ENCODE assay signal across 27 cellular contexts in the genomic region with DNA sequence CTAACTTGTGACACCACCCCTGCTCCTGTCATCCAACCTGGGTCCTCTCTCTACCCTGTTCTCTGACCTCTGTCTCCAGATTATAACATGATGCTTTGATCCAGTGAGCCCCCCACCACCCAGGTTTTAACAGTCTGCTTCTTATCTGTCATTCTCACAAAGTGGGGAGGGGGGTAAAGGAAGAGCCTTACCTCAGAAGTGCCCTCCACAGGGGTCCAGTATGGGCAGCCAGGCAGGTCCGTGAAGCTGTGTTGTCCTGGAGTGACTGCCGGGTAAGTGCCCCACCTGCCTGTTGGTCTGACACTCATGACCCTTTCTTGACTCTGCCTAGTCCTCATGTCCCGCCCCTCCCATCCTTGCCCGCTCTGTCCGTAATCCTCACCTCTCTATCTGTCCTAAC. TPM values are rescaled to one million over a fixed set of nuclear protein-coding genes. Genes with fewer than 3 reads are reported as not detected.
DNase-seq lines count a peak whose midpoint lies in the region; FAIRE-seq and TF ChIP-seq lines count a peak whose summit lies in the region.
"Had no signal": no experiment of that assay in that cellular context is flagged by ENCODE, and none has a peak within 500 bp of the region (broad histone marks: within the 10 kb centered on the region; RNA-seq: fewer than 3 reads in every experiment).

No MANE protein-coding gene starts in this region.

- H4K8ac ChIP-seq in mesenchymal stem cell (ENCODE audit: low read length), result no peak overlapping the region

- no peaks in the 10 kb centered on the region for H3K9me3 ChIP-seq in mesenchymal stem cell (ENCODE audit: control insufficient read depth, low read length)
- no peaks in the 10 kb centered on the region for H3K9me3 ChIP-seq in stomach smooth muscle (ENCODE audit: control insufficient read depth in 2 of 2, low read length in 2 of 2)
- H3K9me3 ChIP-seq in small intestine (ENCODE audit: control insufficient read depth, low read depth), result no peaks in the 10 kb centered on the region
- H3K9me3 ChIP-seq: gastrocnemius medialis, lower lobe of right lung, spleen had no signal

- no peak overlapping the region for H3K23ac ChIP-seq in mesenchymal stem cell (ENCODE audit: low read length in 2 of 2)

- no peak overlapping the region for H2BK120ac ChIP-seq in mesenchymal stem cell (ENCODE audit: low read depth, low read length)

- 82% methylated on average over 5 of the region's 5 CpGs for WGBS in mesenchymal stem cell
- WGBS in small intestine, 3 donors, result 75 to 86% (median 79%) methylated on average over 5 of the region's 5 CpGs

- H3K4me2 ChIP-seq in mesenchymal stem cell (ENCODE audit: low read length, poor library complexity, severe bottlenecking), result no peak overlapping the region

- H3K4me1 ChIP-seq in mesenchymal stem cell (ENCODE audit: control insufficient read depth, insufficient read depth, low read depth, low read length) (peaks cover 29% of the 10 kb centered on the region), stomach smooth muscle (ENCODE audit: control insufficient read depth, insufficient read depth, low read length) (peaks cover 54% of the 10 kb centered on the region), small intestine (ENCODE audit: control insufficient read depth in 2 of 2, insufficient read depth in 1 of 2, low read depth in 1 of 2, low read length in 1 of 2) (peaks cover 0 to 5% of the 10 kb centered on the region in 2 donors)

- no peak overlapping the region for H2BK12ac ChIP-seq in mesenchymal stem cell (ENCODE audit: low read length in 2 of 2)

- FAIRE-seq in small intestine (lab: Jason Lieb, UNC), result no peak
- FAIRE-seq: colon, GM12892, H54 had no signal

- H3K4ac ChIP-seq in mesenchymal stem cell (ENCODE audit: low read depth in 1 of 2, low read length in 2 of 2), result no peak overlapping the region

- H3K79me1 ChIP-seq in mesenchymal stem cell (replicated peaks; ENCODE audit: low read length, poor library complexity, severe bottlenecking), result peaks cover 7% of the 10 kb centered on the region

- CTCF ChIA-PET in RWPE1 (lab: Yijun Ruan, JAX), result interaction anchor here (0.6 to 0.9 kb wide), 2 partner anchors 108 to 244 kb away, joined by 5 to 10 read pairs; no protein-coding TSS in a partner anchor

- H3K36me3 ChIP-seq in H7 (replicated peaks; ENCODE audit: control insufficient read depth, insufficient read depth, low read length) (no peaks in the 10 kb centered on the region), mesenchymal stem cell (ENCODE audit: control insufficient read depth in 1 of 2, insufficient read depth in 2 of 2, low read depth in 1 of 2, low read length in 2 of 2) (peaks cover 11 to 18% of the 10 kb centered on the region in 2 experiments), stomach smooth muscle (ENCODE audit: control insufficient read depth in 2 of 2, insufficient read depth in 2 of 2, low read length in 2 of 2) (peaks cover 4 to 6% of the 10 kb centered on the region in 2 donors), small intestine (ENCODE audit: control insufficient read depth in 2 of 2, insufficient read depth in 2 of 2, low read length in 2 of 2) (peaks cover 0 to 1% of the 10 kb centered on the region in 2 donors)
- H3K36me3 ChIP-seq: gastrocnemius medialis had no signal

- H3K9ac ChIP-seq in mesenchymal stem cell (ENCODE audit: low read length) (peak overlapping the region; percentile 58), stomach smooth muscle (ENCODE audit: low read length in 2 of 2) (no peak overlapping the region)

- no peak for TF ChIP-seq CTCF in RWPE1 (conservative IDR thresholded peaks at IDR 0.05; ENCODE audit: low read depth)

- POLR2A ChIA-PET in RWPE1 (lab: Yijun Ruan, JAX; ENCODE audit: low non-redundant PET), result no interaction called here

- H3K14ac ChIP-seq in mesenchymal stem cell (ENCODE audit: low read length in 2 of 2), result no peak overlapping the region

- H3K4me3 ChIP-seq in H7 (ENCODE audit: insufficient read depth, low read depth, low read length) (no peak overlapping the region), mesenchymal stem cell (ENCODE audit: insufficient read depth in 1 of 2, low read depth in 1 of 2, low read length in 2 of 2) (no peak overlapping the region), stomach smooth muscle (ENCODE audit: low read length in 2 of 2) (peak overlapping the region in 1 of 2 donors; percentile 52), small intestine (ENCODE audit: low read depth in 1 of 2, low read length in 2 of 2) (no peak overlapping the region)
- H3K4me3 ChIP-seq: gastrocnemius medialis, lower lobe of right lung, spleen had no signal

- no peaks in the 10 kb centered on the region for H3K27me3 ChIP-seq in H7 (ENCODE audit: control insufficient read depth, insufficient read depth, low read length)
- H3K27me3 ChIP-seq in mesenchymal stem cell (ENCODE audit: control insufficient read depth in 1 of 2, insufficient read depth in 1 of 2, low read length in 2 of 2), result no peaks in the 10 kb centered on the region
- H3K27me3 ChIP-seq in stomach smooth muscle (ENCODE audit: control insufficient read depth in 1 of 2, insufficient read depth in 2 of 2, low read length in 2 of 2), result no peaks in the 10 kb centered on the region
- H3K27me3 ChIP-seq in small intestine (ENCODE audit: control insufficient read depth in 2 of 2, insufficient read depth in 2 of 2, low read length in 2 of 2), result no peaks in the 10 kb centered on the region
- H3K27me3 ChIP-seq: gastrocnemius medialis, spleen had no signal

- H3K27ac ChIP-seq in RWPE1 (peak overlapping the region; percentile 87; the same call in 1 of the 2 replicates), mesenchymal stem cell (ENCODE audit: low read length, poor library complexity, severe bottlenecking) (no peak overlapping the region), stomach smooth muscle (ENCODE audit: low read length) (peak overlapping the region; percentile 93), small intestine (ENCODE audit: low read depth in 1 of 2, low read length in 1 of 2) (no peak overlapping the region)

- H2BK15ac ChIP-seq in mesenchymal stem cell (ENCODE audit: low read depth, poor library complexity, severe bottlenecking), result no peak overlapping the region

- DNase-seq in H7 (peak; percentile 62), RWPE1 (ENCODE audit: low spot score) (no peak), mesenchymal stem cell (no peak), LoVo (ENCODE audit: low spot score) (no peak), NCI-H69 (lab: John Stamatoyannopoulos, UW) (no peak), small intestine (no peak)
- DNase-seq: activated CD4-positive, alpha-beta T cell treated with anti-CD3 and anti-CD28 coated beads, Interleukin-2, amount 50 U/mL, for 48 hours; activated effector memory CD4-positive, alpha-beta T cell treated with Interleukin-2 at 50 U/mL for 16 hours; effector memory CD4-positive, alpha-beta T cell; EL; gastrocnemius medialis; islet precursor cell; lower lobe of right lung; NCI-H226; NCI-H774; stimulated activated CD4-positive, alpha-beta T cell treated with anti-CD3 and anti-CD28 coated beads, Interleukin-2, amount 100 ng/mL, for 48 hours; SW 1271 had no signal

- H2AK5ac ChIP-seq in mesenchymal stem cell (ENCODE audit: low read length, severe bottlenecking), result no peak overlapping the region

- H2BK5ac ChIP-seq in mesenchymal stem cell (ENCODE audit: low read depth, low read length, poor library complexity, severe bottlenecking), result no peak overlapping the region

- no peak overlapping the region for H2AFZ ChIP-seq in mesenchymal stem cell (ENCODE audit: low read depth, low read length)

- H3K18ac ChIP-seq in mesenchymal stem cell (ENCODE audit: low read depth in 1 of 2, low read length in 2 of 2), result no peak overlapping the region

- peak overlapping the region; percentile 55 for H4K91ac ChIP-seq in mesenchymal stem cell (ENCODE audit: low read length)

RNA-seq across cellular contexts. Expression of a gene that starts 3.4 kb away (rescaled TPM):
- total RNA-seq in H7 (2014; rRNA removed; shearing (Covaris generic)), result 7.3 and 9.8 TPM in 2 replicates
- polyA plus RNA-seq in mesenchymal stem cell (2013, experiment 1 of 2), result 13.4 TPM
- polyA plus RNA-seq in mesenchymal stem cell (2013, experiment 2 of 2), result 13.5 TPM
- 10 to 100 TPM; 10.3 to 30.6 (median 20.0) TPM for polyA plus RNA-seq in small intestine

RNA-seq across cellular contexts. Expression of a gene that starts 7.1 kb away (rescaled TPM):
- total RNA-seq in H7 (2014; rRNA removed; shearing (Covaris generic)), result 0.10 and 0.41 TPM in 2 replicates
- not detected for polyA plus RNA-seq in mesenchymal stem cell (2013, experiment 1 of 2)
- 0.10 TPM for polyA plus RNA-seq in mesenchymal stem cell (2013, experiment 2 of 2)
- under 1 TPM in 2 of 3 donors, not detected in 1; 0.09 to 0.89 TPM for polyA plus RNA-seq in small intestine
- total RNA-seq: lower lobe of right lung, pulmonary artery endothelial cell had no signal
- polyA plus RNA-seq: IgD-negative memory B cell had no signal

RNA-seq across cellular contexts. Expression of a gene that starts 8.9 kb away (rescaled TPM):
- 33.5 and 42.0 TPM in 2 replicates for total RNA-seq in H7 (2014; rRNA removed; shearing (Covaris generic))
- 28.6 TPM for polyA plus RNA-seq in mesenchymal stem cell (2013, experiment 1 of 2)
- polyA plus RNA-seq in mesenchymal stem cell (2013, experiment 2 of 2), result 26.5 TPM
- polyA plus RNA-seq in small intestine, result 100 to 1,000 TPM in 1 of 3 donors, 10 to 100 TPM in 2; 37.4 to 106 (median 61.6) TPM

RNA-seq across cellular contexts. Expression of a gene that starts 17.8 kb away (rescaled TPM):
- 117 and 138 TPM in 2 replicates for total RNA-seq in H7 (2014; rRNA removed; shearing (Covaris generic))
- 83.0 TPM for polyA plus RNA-seq in mesenchymal stem cell (2013, experiment 1 of 2)
- polyA plus RNA-seq in mesenchymal stem cell (2013, experiment 2 of 2), result 83.4 TPM
- polyA plus RNA-seq in small intestine, result 10 to 100 TPM; 41.4 to 88.8 (median 49.7) TPM

RNA-seq across cellular contexts. Expression of a gene that starts 26.5 kb away (rescaled TPM):
- not detected in 2 replicates for total RNA-seq in H7 (2014; rRNA removed; shearing (Covaris generic))
- polyA plus RNA-seq in mesenchymal stem cell (2013, experiment 1 of 2), result 0.04 TPM
- 0.04 TPM for polyA plus RNA-seq in mesenchymal stem cell (2013, experiment 2 of 2)
- polyA plus RNA-seq in small intestine, result under 1 TPM in 1 of 3 donors, not detected in 2; 0.03 TPM
- total RNA-seq: gastrocnemius medialis, lower lobe of right lung, spleen, temporal lobe had no signal
- polyA plus RNA-seq: adipose tissue, esophagus, IgD-negative memory B cell, spleen had no signal

Comparison
In these comparisons a context has a peak if more than half of its experiments do, and no peak if none do; other contexts are left out.
1. H3K27ac ChIP-seq: peak in RWPE1 (single experiment) and stomach smooth muscle (single experiment); none in mesenchymal stem cell (single experiment) and small intestine (0 of 2).